16 cellular contexts compared by ENCODE assay signal in genomic region chr10:124675261-124675660, GRCh38.
DNase-seq lines count a peak whose midpoint lies in the region; ATAC-seq, FAIRE-seq and TF ChIP-seq lines count a peak whose summit lies in the region.
"Had no signal": no experiment of that assay in that cellular context is flagged by ENCODE, and none has a peak within 500 bp of the region (broad histone marks: within the 10 kb centered on the region; RNA-seq: fewer than 3 reads in every experiment).

No MANE protein-coding gene starts in this region.

- H2BK120ac ChIP-seq in mesendoderm (ENCODE audit: low read depth, low read length), result no peak overlapping the region

- H3K36me3 Mint-ChIP-seq in T-helper 1 cell treated with Interleukin-12 subunit alpha and Interleukin-12 subunit beta and Interleukin-4 antibody, amounts not matched to agents 30 μg/mL and 1 μg/mL, for 36 hours (ENCODE audit: low read depth), result peaks cover 39% of the 10 kb centered on the region
- peaks cover 50% of the 10 kb centered on the region for H3K36me3 Mint-ChIP-seq in activated T-helper 17 cell treated with anti-CD3 and anti-CD28 coated beads, Interleukin-2, amount 50 U/mL, for 72 hours (ENCODE audit: low read depth)
- H3K36me3 Mint-ChIP-seq in stimulated activated effector memory CD8-positive, alpha-beta T cell treated with anti-CD3 and anti-CD28 coated beads, Interleukin-12 subunit alpha, Interleukin-12 subunit beta, amount 100 ng/mL, for 72 hours, result peaks cover 88% of the 10 kb centered on the region

- no peak overlapping the region for H2BK15ac ChIP-seq in mesendoderm (replicated peaks; ENCODE audit: low read depth)

- FAIRE-seq in GM12891 (lab: Jason Lieb, UNC), result no peak

- no peaks in the 10 kb centered on the region for H3K27me3 Mint-ChIP-seq in T-helper 1 cell treated with Interleukin-12 subunit alpha and Interleukin-12 subunit beta and Interleukin-4 antibody, amounts not matched to agents 30 μg/mL and 1 μg/mL, for 36 hours (ENCODE audit: low read depth)
- H3K27me3 Mint-ChIP-seq in activated T-helper 17 cell treated with anti-CD3 and anti-CD28 coated beads, Interleukin-2, amount 50 U/mL, for 72 hours, result no peaks in the 10 kb centered on the region

- no peaks in the 10 kb centered on the region for H3K27me3 ChIP-seq in mesendoderm (ENCODE audit: insufficient read depth, low read length, poor library complexity)

- H3K4me3 ChIP-seq in mesendoderm (ENCODE audit: low read length), result no peak overlapping the region
- H3K4me3 ChIP-seq: GM23248 had no signal

- peak overlapping the region; percentile 60 for H3K27ac Mint-ChIP-seq in T-helper 1 cell treated with Interleukin-12 subunit alpha and Interleukin-12 subunit beta and Interleukin-4 antibody, amounts not matched to agents 30 μg/mL and 1 μg/mL, for 36 hours
- peak overlapping the region; percentile 11 for H3K27ac Mint-ChIP-seq in activated T-helper 17 cell treated with anti-CD3 and anti-CD28 coated beads, Interleukin-2, amount 50 U/mL, for 72 hours
- peak overlapping the region; percentile 79 for H3K27ac Mint-ChIP-seq in stimulated activated effector memory CD8-positive, alpha-beta T cell treated with anti-CD3 and anti-CD28 coated beads, Interleukin-12 subunit alpha, Interleukin-12 subunit beta, amount 100 ng/mL, for 72 hours

- no peak overlapping the region for H3K23ac ChIP-seq in mesendoderm (ENCODE audit: low read length)

- DNase-seq in T-helper 1 cell, result no peak
- no peak for DNase-seq in left lobe of liver (ENCODE audit: low spot score)
- no peak for DNase-seq in stimulated activated effector memory CD8-positive, alpha-beta T cell treated with anti-CD3 and anti-CD28 coated beads, Interleukin-12 subunit alpha, Interleukin-12 subunit beta, amount 100 ng/mL, for 72 hours (ENCODE audit: low spot score in 2 of 2)
- no peak for DNase-seq in GM12891 (ENCODE audit: insufficient read length, low spot score)
- no peak for DNase-seq in NCI-H526 (lab: John Stamatoyannopoulos, UW)
- DNase-seq in mesendoderm, result no peak
- DNase-seq: activated CD4-positive, alpha-beta T cell treated with anti-CD3 and anti-CD28 coated beads for 4 hours; Caco-2; effector CD8-positive, alpha-beta T cell; GM23248; NCI-H146; NCI-H510A treated with DMSO at 0.1 percent for 48 hours; stimulated activated CD4-positive, alpha-beta T cell treated with anti-CD3 and anti-CD28 coated beads, Interleukin-4, amount 100 ng/mL, for 24 hours had no signal

- H3K4me2 ChIP-seq in mesendoderm (ENCODE audit: low read length), result no peak overlapping the region

- no peaks in the 10 kb centered on the region for H3K9me3 Mint-ChIP-seq in T-helper 1 cell treated with Interleukin-12 subunit alpha and Interleukin-12 subunit beta and Interleukin-4 antibody, amounts not matched to agents 30 μg/mL and 1 μg/mL, for 36 hours
- H3K9me3 Mint-ChIP-seq in activated T-helper 17 cell treated with anti-CD3 and anti-CD28 coated beads, Interleukin-2, amount 50 U/mL, for 72 hours, result no peaks in the 10 kb centered on the region
- H3K9me3 Mint-ChIP-seq in stimulated activated effector memory CD8-positive, alpha-beta T cell treated with anti-CD3 and anti-CD28 coated beads, Interleukin-12 subunit alpha, Interleukin-12 subunit beta, amount 100 ng/mL, for 72 hours, result no peaks in the 10 kb centered on the region

- no peaks in the 10 kb centered on the region for H3K36me3 ChIP-seq in mesendoderm (ENCODE audit: control insufficient read depth, insufficient read depth, low read length)

- peaks cover 2% of the 10 kb centered on the region for H3K79me2 ChIP-seq in mesendoderm (ENCODE audit: control insufficient read depth, insufficient read depth, low read length)

- no peak overlapping the region for H4K8ac ChIP-seq in mesendoderm (ENCODE audit: low read depth, low read length)

- no peak overlapping the region for H3K56ac ChIP-seq in mesendoderm (ENCODE audit: low read length)

- no peak for ATAC-seq in activated T-helper 17 cell treated with anti-CD3 and anti-CD28 coated beads, Interleukin-2, amount 50 U/mL, for 72 hours (replicated peaks)
- ATAC-seq in left lobe of liver, result peak; percentile 9
- ATAC-seq in stimulated activated effector memory CD8-positive, alpha-beta T cell treated with anti-CD3 and anti-CD28 coated beads, Interleukin-12 subunit alpha, Interleukin-12 subunit beta, amount 100 ng/mL, for 72 hours, result no peak

- no peak overlapping the region for H3K27ac ChIP-seq in mesendoderm (ENCODE audit: low read depth, low read length)
- H3K27ac ChIP-seq: 22Rv1, GM23248 had no signal

- TF ChIP-seq POLR2A in GM12891 (IDR thresholded peaks at IDR 0.05; ENCODE audit: low read depth, low read length), result no peak

- H3K4me1 ChIP-seq in mesendoderm (ENCODE audit: control insufficient read depth, low read depth, low read length), result peaks cover 4% of the 10 kb centered on the region
- H3K4me1 ChIP-seq: Caco-2 had no signal

- no peak overlapping the region for H3K18ac ChIP-seq in mesendoderm (ENCODE audit: low read length)

- H3K4me1 Mint-ChIP-seq in T-helper 1 cell treated with Interleukin-12 subunit alpha and Interleukin-12 subunit beta and Interleukin-4 antibody, amounts not matched to agents 30 μg/mL and 1 μg/mL, for 36 hours (ENCODE audit: low read depth), result peaks cover 57% of the 10 kb centered on the region
- peaks cover 65% of the 10 kb centered on the region for H3K4me1 Mint-ChIP-seq in activated T-helper 17 cell treated with anti-CD3 and anti-CD28 coated beads, Interleukin-2, amount 50 U/mL, for 72 hours
- peaks cover 98% of the 10 kb centered on the region for H3K4me1 Mint-ChIP-seq in stimulated activated effector memory CD8-positive, alpha-beta T cell treated with anti-CD3 and anti-CD28 coated beads, Interleukin-12 subunit alpha, Interleukin-12 subunit beta, amount 100 ng/mL, for 72 hours

- H3K4me3 Mint-ChIP-seq in T-helper 1 cell treated with Interleukin-12 subunit alpha and Interleukin-12 subunit beta and Interleukin-4 antibody, amounts not matched to agents 30 μg/mL and 1 μg/mL, for 36 hours, result no peak overlapping the region
- peak overlapping the region; percentile 13 for H3K4me3 Mint-ChIP-seq in activated T-helper 17 cell treated with anti-CD3 and anti-CD28 coated beads, Interleukin-2, amount 50 U/mL, for 72 hours
- H3K4me3 Mint-ChIP-seq in stimulated activated effector memory CD8-positive, alpha-beta T cell treated with anti-CD3 and anti-CD28 coated beads, Interleukin-12 subunit alpha, Interleukin-12 subunit beta, amount 100 ng/mL, for 72 hours, result no peak overlapping the region

- H3K4ac ChIP-seq in mesendoderm (ENCODE audit: low read depth, low read length), result no peak overlapping the region

- no peak overlapping the region for H2AK5ac ChIP-seq in mesendoderm (ENCODE audit: low read length)

- no peak overlapping the region for H2BK5ac ChIP-seq in mesendoderm (ENCODE audit: low read length)

- no CpG with 5 or more reads among the region's 6 CpGs for WGBS in mesendoderm (ENCODE audit: extremely low coverage, insufficient coverage, low lambda C conversion rate)

- H3K79me1 ChIP-seq in mesendoderm (ENCODE audit: low read length), result peaks cover 18% of the 10 kb centered on the region

- H3K9ac ChIP-seq in mesendoderm (ENCODE audit: low read length), result no peak overlapping the region
- H3K9ac ChIP-seq: GM23248 had no signal

- H4K5ac ChIP-seq in mesendoderm (ENCODE audit: low read length), result no peak overlapping the region

TF ChIP-seq in GM12891, 5 proteins besides CTCF, POLR2A, EP300 and RAD21:
- TF ChIP-seq POLR2AphosphoS5 (IDR thresholded peaks at IDR 0.05; ENCODE audit: low read depth, low read length), result no peak
- TF ChIP-seq TAF1 (IDR thresholded peaks at IDR 0.05; ENCODE audit: low read depth, low read length), result no peak
- TF ChIP-seq PAX5 (IDR thresholded peaks at IDR 0.05; ENCODE audit: insufficient read depth, low read length, severe bottlenecking), result no peak
- TF ChIP-seq POU2F2 (IDR thresholded peaks at IDR 0.05; ENCODE audit: low read depth, low read length), result no peak
- TF ChIP-seq SPI1 (IDR thresholded peaks at IDR 0.05; ENCODE audit: low read depth, low read length), result no peak

Comparison
In these comparisons a context has a peak if more than half of its experiments do, and no peak if none do; other contexts are left out.
1. H3K27ac Mint-ChIP-seq: peak in every context shown above with its lines; median percentile 79 in stimulated activated effector memory CD8-positive, alpha-beta T cell treated with anti-CD3 and anti-CD28 coated beads, Interleukin-12 subunit alpha, Interleukin-12 subunit beta, amount 100 ng/mL, for 72 hours; 60 in T-helper 1 cell treated with Interleukin-12 subunit alpha and Interleukin-12 subunit beta and Interleukin-4 antibody, amounts not matched to agents 30 μg/mL and 1 μg/mL, for 36 hours; 11 in activated T-helper 17 cell treated with anti-CD3 and anti-CD28 coated beads, Interleukin-2, amount 50 U/mL, for 72 hours.